20 cellular contexts compared by ENCODE assay signal in genomic region chr3:150975992-150976368, GRCh38. TPM values are rescaled to one million over a fixed set of nuclear protein-coding genes. Genes with fewer than 3 reads are reported as not detected.
"Had no signal": no experiment of that assay in that cellular context is flagged by ENCODE, and none has a peak within 500 bp of the region (broad histone marks: within the 10 kb centered on the region; RNA-seq: fewer than 3 reads in every experiment).

No MANE protein-coding gene starts in this region.

- H3K36me3 ChIP-seq: lower lobe of right lung, SJSA1, tibial artery had no signal

- H3K27ac Mint-ChIP-seq: activated B cell treated with CpG ODN at 0.5 μM for 24 hours; activated naive CD4-positive, alpha-beta T cell treated with anti-CD3 and anti-CD28 coated beads, Interleukin-2, amount 10 ng/mL, durations not matched to agents 7 days and 5 days; activated T-helper 1 cell treated with anti-CD3 and anti-CD28 coated beads, Interleukin-12 subunit alpha, Interleukin-12 subunit beta, Interleukin-2, Interleukin-4 antibody, amounts not matched to agents 30 ng/mL and 10 ng/mL and 1 ng/mL, durations not matched to agents 14 hours and 24 hours and 36 hours; mesothelial cell of epicardium had no signal

- H3K9me3 Mint-ChIP-seq: activated B cell treated with CpG ODN at 0.5 μM for 24 hours; activated naive CD4-positive, alpha-beta T cell treated with anti-CD3 and anti-CD28 coated beads, Interleukin-2, amount 10 ng/mL, durations not matched to agents 7 days and 5 days; activated T-helper 1 cell treated with anti-CD3 and anti-CD28 coated beads, Interleukin-12 subunit alpha, Interleukin-12 subunit beta, Interleukin-2, Interleukin-4 antibody, amounts not matched to agents 30 ng/mL and 10 ng/mL and 1 ng/mL, durations not matched to agents 14 hours and 24 hours and 36 hours; mesothelial cell of epicardium; neural crest cell had no signal

- H3K9me3 ChIP-seq: lower lobe of right lung, psoas muscle, SJSA1, tibial artery had no signal

- H3K27ac ChIP-seq: coronary artery, lower lobe of right lung, psoas muscle, SJSA1, tibial artery had no signal

- H3K4me3 ChIP-seq: coronary artery, lower lobe of right lung, psoas muscle, SJSA1, tibial artery had no signal

- DNase-seq: activated B cell treated with CpG ODN at 0.5 μM for 24 hours; activated naive CD4-positive, alpha-beta T cell treated with anti-CD3 and anti-CD28 coated beads, Interleukin-2, amount 10 ng/mL, durations not matched to agents 7 days and 5 days; amniotic stem cell; central memory CD4-positive, alpha-beta T cell; lower lobe of right lung; psoas muscle; SW 1271; tibial artery had no signal

- ATAC-seq: esophagus mucosa, lower lobe of right lung, psoas muscle, sciatic nerve had no signal

- H3K4me1 ChIP-seq: lower lobe of right lung, psoas muscle, tibial artery had no signal

- H3K4me1 Mint-ChIP-seq: activated B cell treated with CpG ODN at 0.5 μM for 24 hours; activated naive CD4-positive, alpha-beta T cell treated with anti-CD3 and anti-CD28 coated beads, Interleukin-2, amount 10 ng/mL, durations not matched to agents 7 days and 5 days had no signal

- H3K36me3 Mint-ChIP-seq: activated naive CD4-positive, alpha-beta T cell treated with anti-CD3 and anti-CD28 coated beads, Interleukin-2, amount 10 ng/mL, durations not matched to agents 7 days and 5 days; mesothelial cell of epicardium had no signal

- H3K4me3 Mint-ChIP-seq: activated B cell treated with CpG ODN at 0.5 μM for 24 hours; activated naive CD4-positive, alpha-beta T cell treated with anti-CD3 and anti-CD28 coated beads, Interleukin-2, amount 10 ng/mL, durations not matched to agents 7 days and 5 days; activated T-helper 1 cell treated with anti-CD3 and anti-CD28 coated beads, Interleukin-12 subunit alpha, Interleukin-12 subunit beta, Interleukin-2, Interleukin-4 antibody, amounts not matched to agents 30 ng/mL and 10 ng/mL and 1 ng/mL, durations not matched to agents 14 hours and 24 hours and 36 hours; mesothelial cell of epicardium; neural crest cell had no signal

- H3K27me3 ChIP-seq: tibial artery had no signal

RNA-seq across cellular contexts. Expression of gene CLRN1, which starts 3.5 kb away (rescaled TPM):
- total RNA-seq: activated B cell treated with CpG ODN at 0.5 μM for 24 hours; activated T-helper 1 cell treated with anti-CD3 and anti-CD28 coated beads, Interleukin-12 subunit alpha, Interleukin-12 subunit beta, Interleukin-2, Interleukin-4 antibody, amounts not matched to agents 30 ng/mL and 10 ng/mL and 1 ng/mL, durations not matched to agents 14 hours and 24 hours and 36 hours; esophagus mucosa; glomerular endothelial cell; lower lobe of right lung; mesothelial cell of epicardium; myocyte; neural crest cell; osteoblast; psoas muscle; sciatic nerve; SJSA1; subcutaneous adipose tissue; T-helper 2 cell treated with Interferon-gamma antibody and Interleukin-4, amounts not matched to agents 100 ng/mL and 5 ng/mL, for 36 hours had no signal
